ENCODE assay signal across 10 cellular contexts in the genomic region with DNA sequence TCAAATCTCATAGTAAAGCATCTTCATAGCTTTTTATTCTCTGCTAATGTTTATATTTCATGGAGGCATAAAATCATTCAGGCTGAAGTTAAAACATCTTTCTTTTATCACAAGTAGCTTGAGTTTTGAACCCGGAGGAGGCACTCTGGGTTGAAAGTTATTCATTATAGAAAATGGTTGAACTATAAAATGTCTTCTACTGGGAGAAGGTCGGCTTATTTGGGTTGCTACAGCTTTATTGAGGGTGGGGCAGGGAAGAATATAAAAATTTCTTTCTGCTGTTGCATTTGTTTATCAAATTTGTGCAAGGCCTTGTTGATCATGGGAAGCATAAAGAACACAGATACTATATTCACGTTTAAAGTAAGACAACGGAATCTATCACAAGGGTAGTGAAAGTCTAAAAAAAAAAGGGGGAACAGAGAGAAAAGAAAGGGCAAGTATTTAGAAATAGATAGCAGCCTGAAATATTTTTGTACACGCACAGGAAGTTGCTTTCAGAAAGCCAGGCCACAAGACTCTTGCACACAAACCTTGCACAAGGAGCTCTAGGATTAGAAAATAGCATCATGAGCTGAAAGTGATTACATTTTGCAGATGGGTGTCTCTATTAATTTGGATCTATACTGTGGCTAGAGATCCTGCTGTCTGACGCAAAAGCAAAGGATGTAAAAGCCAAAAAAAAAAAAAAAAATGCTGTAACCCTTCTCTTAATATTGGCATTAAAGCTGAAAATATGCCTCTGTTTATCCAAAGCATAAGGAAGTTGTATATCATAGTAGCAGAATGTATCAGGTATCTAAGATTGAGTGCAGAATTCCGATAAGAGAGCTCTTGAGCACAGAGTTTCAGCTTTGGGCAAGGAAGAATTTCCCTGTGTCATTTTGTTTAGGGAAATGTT. TPM values are rescaled to one million over a fixed set of nuclear protein-coding genes. Genes with fewer than 3 reads are reported as not detected.
A peak's percentile ranks its signal among the peaks of the same experiment; 100 is the strongest.
DNase-seq lines count a peak whose midpoint lies in the region; ATAC-seq and TF ChIP-seq lines count a peak whose summit lies in the region.
"Had no signal": no experiment of that assay in that cellular context is flagged by ENCODE, and none has a peak within 500 bp of the region (broad histone marks: within the 10 kb centered on the region; RNA-seq: fewer than 3 reads in every experiment).

No MANE protein-coding gene starts in this region.

- TF ChIP-seq CTCF in NB4 (IDR thresholded peaks at IDR 0.05; ENCODE audit: low read depth, low read length) (no peak), PC-3 (conservative IDR thresholded peaks at IDR 0.05; ENCODE audit: low read depth, low read length) (no peak)

- no peaks in the 10 kb centered on the region for H3F3A ChIP-seq in PC-3 (ENCODE audit: low read length, unreplicated experiment)

- BruUV-seq in PC-3 (replicated peaks; lab: Mats Ljungman, UMichigan): no TSS peak

- H3K9me3 ChIP-seq in PC-3 (ENCODE audit: low read length) (no peaks in the 10 kb centered on the region), HAP-1 (no peaks in the 10 kb centered on the region)

- no peaks in the 10 kb centered on the region for H3K36me3 ChIP-seq in PC-3 (ENCODE audit: low read depth, low read length)
- no peaks in the 10 kb centered on the region for H3K36me3 ChIP-seq in HAP-1 (replicated peaks)

- no peak overlapping the region for H3K9ac ChIP-seq in PC-3 (ENCODE audit: low read length)

- peak overlapping the region; percentile 58 for H3K4me3 Mint-ChIP-seq in stimulated activated naive CD8-positive, alpha-beta T cell treated with anti-CD3 and anti-CD28 coated beads, Interleukin-15, Interleukin-2, amounts not matched to agents 100 ng/mL and 50 ng/mL, for 24 hours
- H3K4me3 Mint-ChIP-seq in effector memory CD8-positive, alpha-beta T cell: peak overlapping the region; percentile 35 to 67

- DNase-seq in stimulated activated naive CD8-positive, alpha-beta T cell treated with anti-CD3 and anti-CD28 coated beads, Interleukin-15, Interleukin-2, amounts not matched to agents 100 U/mL and 50 U/mL, for 24 hours: no peak
- DNase-seq in NB4 (ENCODE audit: low read depth): peak; percentile 86
- no peak for DNase-seq in effector memory CD8-positive, alpha-beta T cell
- no peak for DNase-seq in PC-3
- DNase-seq in HAP-1 (ENCODE audit: low spot score in 2 of 2): no peak
- DNase-seq in stimulated activated CD4-positive, alpha-beta T cell treated with anti-CD3 and anti-CD28 coated beads, Interleukin-4, amount 100 ng/mL, for 4 hours: no peak
- DNase-seq: activated CD8-positive, alpha-beta memory T cell treated with anti-CD3 and anti-CD28 coated beads for 24 hours; COR-L47 had no signal

- POLR2A ChIA-PET in PC-3 (lab: Charles Lee; ENCODE audit: unreplicated experiment): interaction anchor here (0.6 to 0.7 kb wide), 2 partner anchors 77 to 406 kb away, joined by 3 to 5 read pairs; no protein-coding TSS in a partner anchor

- H3K27me3 Mint-ChIP-seq in stimulated activated naive CD8-positive, alpha-beta T cell treated with anti-CD3 and anti-CD28 coated beads, Interleukin-15, Interleukin-2, amounts not matched to agents 100 ng/mL and 50 ng/mL, for 24 hours: no peaks in the 10 kb centered on the region
- no peaks in the 10 kb centered on the region for H3K27me3 Mint-ChIP-seq in effector memory CD8-positive, alpha-beta T cell

- no peak overlapping the region for H3K27ac ChIP-seq in PC-3 (ENCODE audit: low read length)

- ATAC-seq in stimulated activated naive CD8-positive, alpha-beta T cell treated with anti-CD3 and anti-CD28 coated beads, Interleukin-15, Interleukin-2, amounts not matched to agents 100 U/mL and 50 U/mL, for 24 hours: no peak
- ATAC-seq in effector memory CD8-positive, alpha-beta T cell (replicated peaks): peak; percentile 46
- no peak for ATAC-seq in PC-3
- ATAC-seq in HG03280 (IDR thresholded peaks at IDR 0.05; ENCODE audit: unreplicated experiment): no peak

- peak overlapping the region; percentile 93 for H3K27ac Mint-ChIP-seq in stimulated activated naive CD8-positive, alpha-beta T cell treated with anti-CD3 and anti-CD28 coated beads, Interleukin-15, Interleukin-2, amounts not matched to agents 100 ng/mL and 50 ng/mL, for 24 hours
- H3K27ac Mint-ChIP-seq in effector memory CD8-positive, alpha-beta T cell: peak overlapping the region; percentile 88 to 94

- H3K9me2 ChIP-seq in PC-3 (replicated peaks; ENCODE audit: low read length): no peaks in the 10 kb centered on the region

- in situ Hi-C loops in HAP-1 (cut with MboI; ENCODE audit: low sequenced_read_pairs): no loop called here

- H3K4me2 ChIP-seq in PC-3 (ENCODE audit: low read length): no peak overlapping the region

- no peak for TF ChIP-seq POLR2A in NB4 (IDR thresholded peaks at IDR 0.05; ENCODE audit: extremely low read depth, insufficient read length)

- CTCF ChIA-PET in PC-3 (lab: Charles Lee): no interaction called here

- H3K9me3 Mint-ChIP-seq in stimulated activated naive CD8-positive, alpha-beta T cell treated with anti-CD3 and anti-CD28 coated beads, Interleukin-15, Interleukin-2, amounts not matched to agents 100 ng/mL and 50 ng/mL, for 24 hours: no peaks in the 10 kb centered on the region
- H3K9me3 Mint-ChIP-seq in effector memory CD8-positive, alpha-beta T cell: no peaks in the 10 kb centered on the region

- H2AFZ ChIP-seq in PC-3 (ENCODE audit: low read length): no peak overlapping the region

- H4K20me1 ChIP-seq in PC-3 (ENCODE audit: low read length): no peaks in the 10 kb centered on the region

- no peaks in the 10 kb centered on the region for H3K27me3 ChIP-seq in PC-3 (ENCODE audit: low read length)
- H3K27me3 ChIP-seq in HAP-1 (ENCODE audit: low read depth): no peaks in the 10 kb centered on the region

- intact Hi-C loops in PC-3 (cut with micrococcal nuclease): no loop called here

- no peak overlapping the region for H3K4me3 ChIP-seq in NB4 (ENCODE audit: low read depth, low read length)
- H3K4me3 ChIP-seq in PC-3 (ENCODE audit: low read length): no peak overlapping the region
- H3K4me3 ChIP-seq in HAP-1: no peak overlapping the region

- H3K79me2 ChIP-seq in PC-3 (ENCODE audit: low read length): no peaks in the 10 kb centered on the region

- H3K4me1 Mint-ChIP-seq in stimulated activated naive CD8-positive, alpha-beta T cell treated with anti-CD3 and anti-CD28 coated beads, Interleukin-15, Interleukin-2, amounts not matched to agents 100 ng/mL and 50 ng/mL, for 24 hours (ENCODE audit: low read depth): peaks cover 97% of the 10 kb centered on the region
- H3K4me1 Mint-ChIP-seq in effector memory CD8-positive, alpha-beta T cell (ENCODE audit: low read depth in 2 of 2): peaks cover 40 to 63% of the 10 kb centered on the region in 2 donors

- H3K36me3 Mint-ChIP-seq in stimulated activated naive CD8-positive, alpha-beta T cell treated with anti-CD3 and anti-CD28 coated beads, Interleukin-15, Interleukin-2, amounts not matched to agents 100 ng/mL and 50 ng/mL, for 24 hours (ENCODE audit: low read depth): no peaks in the 10 kb centered on the region
- peaks cover 10% of the 10 kb centered on the region for H3K36me3 Mint-ChIP-seq in effector memory CD8-positive, alpha-beta T cell (ENCODE audit: insufficient read depth)

- H3K4me1 ChIP-seq in PC-3 (ENCODE audit: insufficient read depth, low read length) (peaks cover 13% of the 10 kb centered on the region), HAP-1 (peaks cover 13% of the 10 kb centered on the region)

RNA-seq across cellular contexts. Expression of gene FAM9C, which starts 37.2 kb away (rescaled TPM):
- not detected in 2 replicates for total RNA-seq in PC-3 (2014; rRNA removed)
